ENCODE assay signal across 22 cellular contexts in the genomic region with DNA sequence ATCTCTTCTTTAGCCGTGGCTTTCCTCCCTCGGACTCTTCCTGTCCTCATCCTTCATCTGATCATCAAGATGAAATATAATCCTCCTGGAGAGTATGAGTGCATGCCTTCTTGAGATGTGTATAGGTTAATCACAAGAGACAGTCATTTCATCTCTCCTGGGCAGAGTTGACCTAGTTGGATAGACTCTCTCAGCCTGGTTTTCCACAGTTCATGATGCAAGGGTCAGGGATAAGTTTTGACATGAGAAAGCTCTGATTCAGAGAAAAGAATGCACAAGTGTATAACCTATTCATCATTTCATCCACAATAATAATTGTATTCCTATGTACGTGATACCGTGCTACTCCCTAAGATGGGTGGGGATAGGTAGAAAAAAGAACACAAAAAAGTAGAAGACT. TPM values are rescaled to one million over a fixed set of nuclear protein-coding genes. Genes with fewer than 3 reads are reported as not detected.
A peak's percentile ranks its signal among the peaks of the same experiment; 100 is the strongest.
DNase-seq lines count a peak whose midpoint lies in the region; ATAC-seq, FAIRE-seq and TF ChIP-seq lines count a peak whose summit lies in the region.
"Had no signal": no experiment of that assay in that cellular context is flagged by ENCODE, and none has a peak within 500 bp of the region (broad histone marks: within the 10 kb centered on the region; RNA-seq: fewer than 3 reads in every experiment).

No MANE protein-coding gene starts in this region.

- BruUV-seq in mammary epithelial cell (replicated peaks; lab: Mats Ljungman, UMichigan) (no TSS peak), MCF 10A (replicated peaks; lab: Mats Ljungman, UMichigan) (no TSS peak)

- dilution Hi-C loops in mammary epithelial cell (cut with HindIII; ENCODE audit: low sequenced_read_pairs) = no loop called here

- H3K9me3 Mint-ChIP-seq in MCF 10A (ENCODE audit: unreplicated experiment) = no peaks in the 10 kb centered on the region
- H3K9me3 Mint-ChIP-seq: CD8-positive, alpha-beta memory T cell had no signal

- no peak overlapping the region for H3K4me3 ChIP-seq in mammary epithelial cell (replicated peaks in 1 of 3; ENCODE audit: insufficient read depth in 1 of 3, low read depth in 2 of 3, low read length in 3 of 3)
- no peak overlapping the region for H3K4me3 ChIP-seq in bronchial epithelial cell (ENCODE audit: low read depth, low read length)
- no peak overlapping the region for H3K4me3 ChIP-seq in body of pancreas
- H3K4me3 ChIP-seq: GM23248 had no signal

- H3K27me3 ChIP-seq in mammary epithelial cell (ENCODE audit: insufficient read depth, low read length) (no peaks in the 10 kb centered on the region), bronchial epithelial cell (ENCODE audit: control insufficient read depth, insufficient read depth, low read length) (no peaks in the 10 kb centered on the region), foreskin keratinocyte (no peaks in the 10 kb centered on the region), body of pancreas (no peaks in the 10 kb centered on the region)

- H3K4me3 Mint-ChIP-seq in MCF 10A (ENCODE audit: unreplicated experiment) = no peak overlapping the region
- H3K4me3 Mint-ChIP-seq: B cell; CD4-positive, CD25-positive, alpha-beta regulatory T cell; CD8-positive, alpha-beta memory T cell had no signal

- no peak overlapping the region for H3K9ac ChIP-seq in mammary epithelial cell (ENCODE audit: insufficient read depth, low read length)
- H3K9ac ChIP-seq: GM23248 had no signal

- no peak overlapping the region for H3K27ac Mint-ChIP-seq in MCF 10A (ENCODE audit: low read depth, unreplicated experiment)
- H3K27ac Mint-ChIP-seq: B cell; CD4-positive, CD25-positive, alpha-beta regulatory T cell; CD8-positive, alpha-beta memory T cell had no signal

- TF ChIP-seq POLR2A in body of pancreas (IDR thresholded peaks at IDR 0.05) = no peak

- DNase-seq in mammary epithelial cell (peak; percentile 62), MCF 10A (ENCODE audit: unreplicated experiment) (no peak), bronchial epithelial cell (ENCODE audit: low read depth) (peak; percentile 77), foreskin keratinocyte (peak; percentile 52 to 85), epidermal melanocyte (ENCODE audit: insufficient read length, low spot score) (no peak), urothelium cell line (ENCODE audit: low spot score) (no peak), body of pancreas (no peak)
- DNase-seq: C1 segment of cervical spinal cord; CD4-positive, CD25-positive, alpha-beta regulatory T cell; CD8-positive, alpha-beta memory T cell; COR-L47; DMS 273 treated with DMSO at 0.1 percent for 48 hours; DMS53; DND-41; EL; GM23248; HCEC 1CT had no signal

- WGBS in mammary epithelial cell (ENCODE audit: low coverage, missing lambda C conversion rate) = 19% methylated on average over 4 of the region's 4 CpGs
- WGBS in body of pancreas, 2 donors = 46 to 47% methylated on average over 4 of the region's 4 CpGs

- H4K20me1 ChIP-seq in mammary epithelial cell (ENCODE audit: insufficient read depth, low read length) = no peaks in the 10 kb centered on the region

- H3K4me1 Mint-ChIP-seq in MCF 10A (ENCODE audit: insufficient read depth, unreplicated experiment) = no peaks in the 10 kb centered on the region
- H3K4me1 Mint-ChIP-seq: B cell; CD4-positive, CD25-positive, alpha-beta regulatory T cell; CD8-positive, alpha-beta memory T cell had no signal

- CTCF ChIA-PET in mammary epithelial cell (lab: Charles Lee; ENCODE audit: low non-redundant PET) = interaction anchor here (0.6 kb wide), 1 partner anchor 9 kb away, joined by 5 read pairs; no protein-coding TSS in a partner anchor
- CTCF ChIA-PET in MCF 10A (lab: Yijun Ruan, JAX) = no interaction called here

- H3K4me1 ChIP-seq in mammary epithelial cell (ENCODE audit: insufficient read depth, low read length) (no peaks in the 10 kb centered on the region), foreskin keratinocyte (peaks cover 3% of the 10 kb centered on the region), body of pancreas (peaks cover 12% of the 10 kb centered on the region)

- H2AFZ ChIP-seq in mammary epithelial cell (ENCODE audit: low read depth, low read length) = no peak overlapping the region
- H2AFZ ChIP-seq: GM23248 had no signal

- H3K27ac ChIP-seq in mammary epithelial cell (ENCODE audit: insufficient read depth, low read depth, low read length) (no peak overlapping the region), foreskin keratinocyte (no peak overlapping the region), body of pancreas (no peak overlapping the region)
- H3K27ac ChIP-seq: GM23248, HL-60 had no signal

- H3K27me3 Mint-ChIP-seq in MCF 10A (ENCODE audit: insufficient read depth, unreplicated experiment) = peaks cover 40% of the 10 kb centered on the region

- H3K36me3 Mint-ChIP-seq in MCF 10A (ENCODE audit: insufficient read depth, unreplicated experiment) = no peaks in the 10 kb centered on the region
- H3K36me3 Mint-ChIP-seq: CD4-positive, CD25-positive, alpha-beta regulatory T cell; CD8-positive, alpha-beta memory T cell had no signal

- H3K36me3 ChIP-seq in mammary epithelial cell (ENCODE audit: insufficient read depth, low read length) (no peaks in the 10 kb centered on the region), bronchial epithelial cell (ENCODE audit: control insufficient read depth, insufficient read depth, low read length) (no peaks in the 10 kb centered on the region), body of pancreas (replicated peaks in 1 of 2; ENCODE audit: insufficient read depth in 1 of 2, low read depth in 2 of 2) (no peaks in the 10 kb centered on the region)

- H3K9me3 ChIP-seq in mammary epithelial cell (replicated peaks; ENCODE audit: insufficient read depth, low read length) = no peaks in the 10 kb centered on the region
- no peaks in the 10 kb centered on the region for H3K9me3 ChIP-seq in body of pancreas

- H3K79me2 ChIP-seq in mammary epithelial cell (ENCODE audit: insufficient read depth, low read length) = no peaks in the 10 kb centered on the region

- ATAC-seq in foreskin keratinocyte (peak; percentile 85), body of pancreas (no peak)

- H3K4me2 ChIP-seq in mammary epithelial cell (ENCODE audit: insufficient read depth, low read depth, low read length) = no peak overlapping the region

- intact Hi-C loops in mammary epithelial cell (cut with micrococcal nuclease) (no loop called here), MCF 10A (cut with micrococcal nuclease) (no loop called here), body of pancreas (cut with DNase I) (no loop called here)

- POLR2A ChIA-PET in MCF 10A (lab: Yijun Ruan, JAX) = no interaction called here

- TF ChIP-seq CTCF in mammary epithelial cell (conservative IDR thresholded peaks at IDR 0.05 in 1 of 2, IDR thresholded peaks at IDR 0.05 in 1 of 2; ENCODE audit: extremely low read depth in 1 of 2, insufficient read depth in 1 of 2, low read depth in 1 of 2, low read length in 2 of 2) = no peak
- TF ChIP-seq CTCF in MCF 10A (IDR thresholded peaks at IDR 0.05; ENCODE audit: unreplicated experiment) = no peak
- TF ChIP-seq CTCF in bronchial epithelial cell (IDR thresholded peaks at IDR 0.05; ENCODE audit: insufficient read depth, low read length, severe bottlenecking) = no peak
- TF ChIP-seq CTCF in foreskin keratinocyte (conservative IDR thresholded peaks at IDR 0.05) = no peak
- no peak for TF ChIP-seq CTCF in body of pancreas (IDR thresholded peaks at IDR 0.05)

- in situ Hi-C loops in mammary epithelial cell (cut with MboI; ENCODE audit: low sequenced_read_pairs in 2 of 2) = loop anchor here in 1 of 2 donors (25.0 kb wide), 1 partner anchor 493 kb away; no protein-coding TSS in a partner anchor

- peak; percentile 13 for FAIRE-seq in bronchial epithelial cell (lab: Jason Lieb, UNC)
- FAIRE-seq in urothelium cell line (lab: Jason Lieb, UNC) = no peak
- FAIRE-seq: G401.6, GM12891, GM19239 had no signal

RNA-seq across cellular contexts. Expression of gene CCDC90B, which starts 33.2 kb away (rescaled TPM):
- total RNA-seq in mammary epithelial cell (10 to 100 TPM; 45.3 to 56.3 TPM), MCF 10A (2022) (69.1 and 72.9 TPM in 2 replicates), bronchial epithelial cell (35.8 and 48.4 TPM in 2 replicates), foreskin keratinocyte (52.5 and 53.4 TPM in 2 replicates), body of pancreas (10 to 100 TPM in 1 of 2 donors, 1 to 10 TPM in 1; 7.3 to 43.6 TPM)
- polyA plus RNA-seq in mammary epithelial cell (30.1 TPM), foreskin keratinocyte (41.8 and 45.9 TPM in 2 replicates)
- polyA minus RNA-seq in mammary epithelial cell = 21.9 TPM

Comparison
In these comparisons a context has a peak if more than half of its experiments do, and no peak if none do; other contexts are left out.
1. DNase-seq: peak in mammary epithelial cell (single experiment), bronchial epithelial cell (single experiment) and foreskin keratinocyte (2 of 2); none in MCF 10A (single experiment), epidermal melanocyte (single experiment), urothelium cell line (single experiment) and body of pancreas (0 of 4).